Comparison of ENCODE assay signal across 8 cellular contexts in the genomic region with DNA sequence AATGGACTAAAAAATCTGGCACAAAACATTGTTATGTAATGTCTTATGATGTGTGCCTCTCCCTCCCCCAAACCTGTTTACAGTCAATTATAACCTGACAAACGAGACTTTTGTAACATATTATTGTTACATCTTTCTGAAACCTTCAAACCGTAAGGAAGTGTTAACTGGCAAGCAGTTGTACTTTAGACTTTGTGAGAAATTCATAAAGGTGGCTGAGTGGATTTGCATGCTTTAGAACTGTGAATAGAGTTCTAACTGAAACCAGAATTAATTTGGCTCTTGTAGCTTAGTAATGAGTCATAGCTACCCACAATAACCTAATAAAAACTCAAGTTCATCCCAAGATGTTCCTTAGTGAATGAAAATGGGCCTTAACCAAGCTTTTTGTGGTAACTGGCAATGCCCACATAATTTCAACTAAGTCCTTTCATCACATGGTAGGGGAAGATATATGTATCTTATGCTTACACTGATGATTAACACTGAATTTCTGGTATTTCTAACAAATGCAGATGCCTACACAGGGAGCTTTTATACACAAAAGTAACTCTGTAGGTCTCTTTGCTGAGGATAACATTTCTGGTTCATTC.
DNase-seq lines count a peak whose midpoint lies in the region; ATAC-seq and TF ChIP-seq lines count a peak whose summit lies in the region.

No MANE protein-coding gene starts in this region.

- H3K4me3 Mint-ChIP-seq in central memory CD8-positive, alpha-beta T cell = no peak overlapping the region

- peak overlapping the region; percentile 30 for H3K4me3 ChIP-seq in DOHH2 (ENCODE audit: low read length)

- H3K9me3 Mint-ChIP-seq in central memory CD8-positive, alpha-beta T cell = no peaks in the 10 kb centered on the region

- H3K36me3 ChIP-seq in DOHH2 (ENCODE audit: control insufficient read depth, low read length) = peaks cover 50% of the 10 kb centered on the region

- H3K4me1 Mint-ChIP-seq in central memory CD8-positive, alpha-beta T cell = no peaks in the 10 kb centered on the region

- H3K27me3 Mint-ChIP-seq in central memory CD8-positive, alpha-beta T cell = no peaks in the 10 kb centered on the region

- H3F3A ChIP-seq in DOHH2 (ENCODE audit: control insufficient read depth, insufficient read depth) = peaks cover 11% of the 10 kb centered on the region; the same call in 1 of the 2 replicates

- peak overlapping the region; percentile 79 for H3K27ac ChIP-seq in DOHH2 (ENCODE audit: low read depth, low read length)

- H3K4me1 ChIP-seq in DOHH2 (ENCODE audit: control insufficient read depth, low read length) = peaks cover 53% of the 10 kb centered on the region

- H3K9me2 ChIP-seq in DOHH2 (replicated peaks; ENCODE audit: control insufficient read depth, low read length) = no peaks in the 10 kb centered on the region

- peak; percentile 80 for ATAC-seq in GM19438 (IDR thresholded peaks at IDR 0.05; ENCODE audit: low read depth, unreplicated experiment)
- peak; percentile 82 for ATAC-seq in HG03378 (IDR thresholded peaks at IDR 0.05; ENCODE audit: unreplicated experiment)
- peak; percentile 19 for ATAC-seq in central memory CD8-positive, alpha-beta T cell (replicated peaks; ENCODE audit: extremely low read depth, poor library complexity, severe bottlenecking)

- in situ Hi-C loops in KBM-7 (cut with MboI; ENCODE audit: low pct_unique_long_range_greater_than_20kb, low sequenced_read_pairs) = no loop called here

- no peaks in the 10 kb centered on the region for H3K27me3 ChIP-seq in DOHH2 (ENCODE audit: control insufficient read depth, low read length)

- H3K79me2 ChIP-seq in DOHH2 (ENCODE audit: control insufficient read depth, low read length) = peaks cover 19% of the 10 kb centered on the region

- H3K27ac Mint-ChIP-seq in central memory CD8-positive, alpha-beta T cell (ENCODE audit: low read depth) = no peak overlapping the region

- H3K9me3 ChIP-seq in DOHH2 (ENCODE audit: control insufficient read depth, insufficient read depth, low read length) = no peaks in the 10 kb centered on the region

- H3K4me2 ChIP-seq in DOHH2 (ENCODE audit: low read length) = peak overlapping the region; percentile 57

- no peaks in the 10 kb centered on the region for H4K20me1 ChIP-seq in DOHH2 (ENCODE audit: control insufficient read depth, insufficient read depth, low read depth, low read length)

- H3K36me3 Mint-ChIP-seq in central memory CD8-positive, alpha-beta T cell (ENCODE audit: insufficient read depth) = peaks cover 33% of the 10 kb centered on the region

- no peak for TF ChIP-seq CTCF in DOHH2 (IDR thresholded peaks at IDR 0.05; ENCODE audit: low read depth, low read length, poor library complexity, severe bottlenecking)

- no peak for DNase-seq in central memory CD8-positive, alpha-beta T cell (ENCODE audit: low spot score in 2 of 2)
- DNase-seq in stromal cell of bone marrow (ENCODE audit: low read depth) (peak; percentile 47), DMS114 treated with DMSO at 0.1 percent for 48 hours (lab: John Stamatoyannopoulos, UW; ENCODE audit: unreplicated experiment) (no peak), T-helper 9 cell (no peak), KBM-7 (no peak)

Comparison
In these comparisons a context has a peak if more than half of its experiments do, and no peak if none do; other contexts are left out.
1. ATAC-seq: peak in every context shown above with its lines; median percentile 82 in HG03378; 80 in GM19438; 19 in central memory CD8-positive, alpha-beta T cell.